1 cellular context compared by ENCODE assay signal in the genomic region with DNA sequence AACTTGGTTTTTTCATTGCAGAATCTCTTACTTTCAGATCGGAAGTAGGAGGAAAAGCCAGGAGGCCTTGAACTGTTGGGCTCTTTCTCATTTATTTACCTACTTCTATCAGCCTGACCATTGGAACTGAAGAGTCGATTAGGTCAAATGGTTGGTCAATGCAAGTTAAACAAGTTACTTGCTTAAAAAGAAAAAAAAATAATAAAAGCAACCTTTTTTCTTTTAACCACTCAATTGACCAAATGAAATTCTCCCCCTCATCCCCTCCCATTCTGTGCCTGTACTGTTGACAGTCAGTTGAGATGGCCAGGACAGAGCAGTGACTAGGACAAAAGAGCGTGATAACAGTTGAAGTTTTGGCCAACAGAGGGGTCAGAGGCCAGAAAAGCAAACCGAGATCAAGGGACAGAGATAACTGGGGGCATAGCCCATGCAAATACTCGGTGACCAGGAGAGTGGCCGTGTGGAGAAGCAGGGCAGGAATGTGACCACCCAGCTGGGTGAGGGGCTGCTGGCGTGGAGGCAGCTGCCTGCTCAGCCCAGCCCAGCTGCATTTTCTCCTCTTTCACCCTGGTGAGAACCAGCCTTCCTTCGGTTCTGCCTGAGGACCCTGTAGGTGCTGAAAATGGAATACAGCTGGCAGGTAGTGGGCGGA.
TF ChIP-seq lines count a peak whose summit lies in the region.

No MANE protein-coding gene starts in this region.

TF ChIP-seq in HepG2, 621 proteins besides CTCF, POLR2A, EP300 and RAD21 (continued from another document and continues in another):
- TF ChIP-seq, protein P1, sequence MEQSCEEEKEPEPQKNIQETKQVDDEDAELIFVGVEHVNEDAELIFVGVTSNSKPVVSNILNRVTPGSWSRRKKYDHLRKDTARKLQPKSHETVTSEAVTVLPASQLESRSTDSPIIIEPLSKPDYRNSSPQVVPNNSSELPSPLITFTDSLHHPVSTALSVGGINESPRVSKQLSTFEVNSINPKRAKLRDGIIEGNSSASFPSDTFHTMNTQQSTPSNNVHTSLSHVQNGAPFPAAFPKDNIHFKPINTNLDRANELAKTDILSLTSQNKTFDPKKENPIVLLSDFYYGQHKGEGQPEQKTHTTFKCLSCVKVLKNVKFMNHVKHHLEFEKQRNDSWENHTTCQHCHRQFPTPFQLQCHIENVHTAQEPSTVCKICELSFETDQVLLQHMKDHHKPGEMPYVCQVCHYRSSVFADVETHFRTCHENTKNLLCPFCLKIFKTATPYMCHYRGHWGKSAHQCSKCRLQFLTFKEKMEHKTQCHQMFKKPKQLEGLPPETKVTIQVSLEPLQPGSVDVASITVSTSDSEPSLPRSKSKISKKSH (CRISPR knock-in tag; IDR thresholded peaks at IDR 0.05; ENCODE audit: borderline replicate concordance): 0 out of 2 replicates have a peak, but pooled peaks have one; percentile 45
- no peak for TF ChIP-seq MAF1 (CRISPR knock-in tag; IDR thresholded peaks at IDR 0.05; ENCODE audit: borderline replicate concordance)
- peak; percentile 41; the same call in 1 of the 2 replicates for TF ChIP-seq ZSCAN9 (CRISPR knock-in tag; IDR thresholded peaks at IDR 0.05; ENCODE audit: borderline replicate concordance)
- TF ChIP-seq, protein P2, sequence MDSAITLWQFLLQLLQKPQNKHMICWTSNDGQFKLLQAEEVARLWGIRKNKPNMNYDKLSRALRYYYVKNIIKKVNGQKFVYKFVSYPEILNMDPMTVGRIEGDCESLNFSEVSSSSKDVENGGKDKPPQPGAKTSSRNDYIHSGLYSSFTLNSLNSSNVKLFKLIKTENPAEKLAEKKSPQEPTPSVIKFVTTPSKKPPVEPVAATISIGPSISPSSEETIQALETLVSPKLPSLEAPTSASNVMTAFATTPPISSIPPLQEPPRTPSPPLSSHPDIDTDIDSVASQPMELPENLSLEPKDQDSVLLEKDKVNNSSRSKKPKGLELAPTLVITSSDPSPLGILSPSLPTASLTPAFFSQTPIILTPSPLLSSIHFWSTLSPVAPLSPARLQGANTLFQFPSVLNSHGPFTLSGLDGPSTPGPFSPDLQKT (CRISPR knock-in tag; IDR thresholded peaks at IDR 0.05; ENCODE audit: borderline replicate concordance): no peak
- TF ChIP-seq, protein P3, sequence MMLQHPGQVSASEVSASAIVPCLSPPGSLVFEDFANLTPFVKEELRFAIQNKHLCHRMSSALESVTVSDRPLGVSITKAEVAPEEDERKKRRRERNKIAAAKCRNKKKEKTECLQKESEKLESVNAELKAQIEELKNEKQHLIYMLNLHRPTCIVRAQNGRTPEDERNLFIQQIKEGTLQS (CRISPR knock-in tag; IDR thresholded peaks at IDR 0.05): peak; percentile 25; the same call in 1 of the 2 replicates
- TF ChIP-seq SALL1 (CRISPR knock-in tag; IDR thresholded peaks at IDR 0.05): peak; percentile 91
- TF ChIP-seq HOXA3 (CRISPR knock-in tag; IDR thresholded peaks at IDR 0.05): peak; percentile 87
- peak; percentile 33; the same call in 1 of the 2 replicates for TF ChIP-seq SRY (CRISPR knock-in tag; IDR thresholded peaks at IDR 0.05)
- TF ChIP-seq ZNF180 (CRISPR knock-in tag; IDR thresholded peaks at IDR 0.05; ENCODE audit: borderline replicate concordance, low read depth): no peak
- TF ChIP-seq ZBTB20 (CRISPR knock-in tag; IDR thresholded peaks at IDR 0.05; ENCODE audit: borderline replicate concordance, low read depth): peak; percentile 84
- peak; percentile 75; the same call in 1 of the 2 replicates for TF ChIP-seq CBX5 (CRISPR knock-in tag; IDR thresholded peaks at IDR 0.05; ENCODE audit: borderline replicate concordance)
- TF ChIP-seq PHF21A (CRISPR knock-in tag; IDR thresholded peaks at IDR 0.05): peak; percentile 95
- TF ChIP-seq KDM1A (CRISPR knock-in tag; IDR thresholded peaks at IDR 0.05): peak; percentile 76
- TF ChIP-seq, protein P4, sequence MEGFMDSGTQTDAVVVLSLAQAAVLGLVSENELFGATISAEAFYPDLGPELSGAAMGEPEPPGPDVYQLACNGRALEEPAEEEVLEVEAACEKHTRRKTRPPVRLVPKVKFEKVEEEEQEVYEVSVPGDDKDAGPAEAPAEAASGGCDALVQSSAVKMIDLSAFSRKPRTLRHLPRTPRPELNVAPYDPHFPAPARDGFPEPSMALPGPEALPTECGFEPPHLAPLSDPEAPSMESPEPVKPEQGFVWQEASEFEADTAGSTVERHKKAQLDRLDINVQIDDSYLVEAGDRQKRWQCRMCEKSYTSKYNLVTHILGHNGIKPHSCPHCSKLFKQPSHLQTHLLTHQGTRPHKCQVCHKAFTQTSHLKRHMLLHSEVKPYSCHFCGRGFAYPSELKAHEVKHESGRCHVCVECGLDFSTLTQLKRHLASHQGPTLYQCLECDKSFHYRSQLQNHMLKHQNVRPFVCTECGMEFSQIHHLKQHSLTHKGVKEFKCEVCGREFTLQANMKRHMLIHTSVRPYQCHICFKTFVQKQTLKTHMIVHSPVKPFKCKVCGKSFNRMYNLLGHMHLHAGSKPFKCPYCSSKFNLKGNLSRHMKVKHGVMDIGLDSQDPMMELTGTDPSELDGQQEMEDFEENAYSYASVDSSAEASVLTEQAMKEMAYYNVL (CRISPR knock-in tag; IDR thresholded peaks at IDR 0.05; ENCODE audit: borderline replicate concordance): peak; percentile 93
- peak; percentile 96 for TF ChIP-seq BRD4 (CRISPR knock-in tag; IDR thresholded peaks at IDR 0.05)
- TF ChIP-seq, protein P5, sequence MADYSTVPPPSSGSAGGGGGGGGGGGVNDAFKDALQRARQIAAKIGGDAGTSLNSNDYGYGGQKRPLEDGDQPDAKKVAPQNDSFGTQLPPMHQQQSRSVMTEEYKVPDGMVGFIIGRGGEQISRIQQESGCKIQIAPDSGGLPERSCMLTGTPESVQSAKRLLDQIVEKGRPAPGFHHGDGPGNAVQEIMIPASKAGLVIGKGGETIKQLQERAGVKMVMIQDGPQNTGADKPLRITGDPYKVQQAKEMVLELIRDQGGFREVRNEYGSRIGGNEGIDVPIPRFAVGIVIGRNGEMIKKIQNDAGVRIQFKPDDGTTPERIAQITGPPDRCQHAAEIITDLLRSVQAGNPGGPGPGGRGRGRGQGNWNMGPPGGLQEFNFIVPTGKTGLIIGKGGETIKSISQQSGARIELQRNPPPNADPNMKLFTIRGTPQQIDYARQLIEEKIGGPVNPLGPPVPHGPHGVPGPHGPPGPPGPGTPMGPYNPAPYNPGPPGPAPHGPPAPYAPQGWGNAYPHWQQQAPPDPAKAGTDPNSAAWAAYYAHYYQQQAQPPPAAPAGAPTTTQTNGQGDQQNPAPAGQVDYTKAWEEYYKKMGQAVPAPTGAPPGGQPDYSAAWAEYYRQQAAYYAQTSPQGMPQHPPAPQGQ (CRISPR knock-in tag; IDR thresholded peaks at IDR 0.05; ENCODE audit: borderline replicate concordance): no peak; the same call in 1 of the 2 replicates
- TF ChIP-seq, protein P6, sequence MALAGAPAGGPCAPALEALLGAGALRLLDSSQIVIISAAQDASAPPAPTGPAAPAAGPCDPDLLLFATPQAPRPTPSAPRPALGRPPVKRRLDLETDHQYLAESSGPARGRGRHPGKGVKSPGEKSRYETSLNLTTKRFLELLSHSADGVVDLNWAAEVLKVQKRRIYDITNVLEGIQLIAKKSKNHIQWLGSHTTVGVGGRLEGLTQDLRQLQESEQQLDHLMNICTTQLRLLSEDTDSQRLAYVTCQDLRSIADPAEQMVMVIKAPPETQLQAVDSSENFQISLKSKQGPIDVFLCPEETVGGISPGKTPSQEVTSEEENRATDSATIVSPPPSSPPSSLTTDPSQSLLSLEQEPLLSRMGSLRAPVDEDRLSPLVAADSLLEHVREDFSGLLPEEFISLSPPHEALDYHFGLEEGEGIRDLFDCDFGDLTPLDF (CRISPR knock-in tag; IDR thresholded peaks at IDR 0.05): no peak
- TF ChIP-seq, protein P7, sequence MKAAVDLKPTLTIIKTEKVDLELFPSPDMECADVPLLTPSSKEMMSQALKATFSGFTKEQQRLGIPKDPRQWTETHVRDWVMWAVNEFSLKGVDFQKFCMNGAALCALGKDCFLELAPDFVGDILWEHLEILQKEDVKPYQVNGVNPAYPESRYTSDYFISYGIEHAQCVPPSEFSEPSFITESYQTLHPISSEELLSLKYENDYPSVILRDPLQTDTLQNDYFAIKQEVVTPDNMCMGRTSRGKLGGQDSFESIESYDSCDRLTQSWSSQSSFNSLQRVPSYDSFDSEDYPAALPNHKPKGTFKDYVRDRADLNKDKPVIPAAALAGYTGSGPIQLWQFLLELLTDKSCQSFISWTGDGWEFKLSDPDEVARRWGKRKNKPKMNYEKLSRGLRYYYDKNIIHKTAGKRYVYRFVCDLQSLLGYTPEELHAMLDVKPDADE (CRISPR knock-in tag; IDR thresholded peaks at IDR 0.05): 0 out of 2 replicates have a peak, but pooled peaks have one; percentile 42
- TF ChIP-seq MAZ (IDR thresholded peaks at IDR 0.05; ENCODE audit: borderline replicate concordance, low read depth, low read length): peak; percentile 86
- peak; percentile 75 for TF ChIP-seq MAZ (CRISPR knock-in tag; IDR thresholded peaks at IDR 0.05; ENCODE audit: low read depth)
- TF ChIP-seq, protein P8, sequence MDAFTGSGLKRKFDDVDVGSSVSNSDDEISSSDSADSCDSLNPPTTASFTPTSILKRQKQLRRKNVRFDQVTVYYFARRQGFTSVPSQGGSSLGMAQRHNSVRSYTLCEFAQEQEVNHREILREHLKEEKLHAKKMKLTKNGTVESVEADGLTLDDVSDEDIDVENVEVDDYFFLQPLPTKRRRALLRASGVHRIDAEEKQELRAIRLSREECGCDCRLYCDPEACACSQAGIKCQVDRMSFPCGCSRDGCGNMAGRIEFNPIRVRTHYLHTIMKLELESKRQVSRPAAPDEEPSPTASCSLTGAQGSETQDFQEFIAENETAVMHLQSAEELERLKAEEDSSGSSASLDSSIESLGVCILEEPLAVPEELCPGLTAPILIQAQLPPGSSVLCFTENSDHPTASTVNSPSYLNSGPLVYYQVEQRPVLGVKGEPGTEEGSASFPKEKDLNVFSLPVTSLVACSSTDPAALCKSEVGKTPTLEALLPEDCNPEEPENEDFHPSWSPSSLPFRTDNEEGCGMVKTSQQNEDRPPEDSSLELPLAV (CRISPR knock-in tag; conservative IDR thresholded peaks at IDR 0.05; ENCODE audit: low read depth): no peak
- TF ChIP-seq, protein P9, sequence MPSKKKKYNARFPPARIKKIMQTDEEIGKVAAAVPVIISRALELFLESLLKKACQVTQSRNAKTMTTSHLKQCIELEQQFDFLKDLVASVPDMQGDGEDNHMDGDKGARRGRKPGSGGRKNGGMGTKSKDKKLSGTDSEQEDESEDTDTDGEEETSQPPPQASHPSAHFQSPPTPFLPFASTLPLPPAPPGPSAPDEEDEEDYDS (CRISPR knock-in tag; IDR thresholded peaks at IDR 0.05): peak; percentile 92
- 0 out of 2 replicates have a peak, but pooled peaks have one; percentile 55 for TF ChIP-seq KDM5B (CRISPR knock-in tag; IDR thresholded peaks at IDR 0.05; ENCODE audit: borderline replicate concordance)
- TF ChIP-seq ZNF292 (CRISPR knock-in tag; IDR thresholded peaks at IDR 0.05; ENCODE audit: borderline replicate concordance, low read depth): peak; percentile 88; the same call in 1 of the 2 replicates
- 0 out of 2 replicates have a peak, but pooled peaks have one; percentile 40 for TF ChIP-seq ARHGAP35 (CRISPR knock-in tag; IDR thresholded peaks at IDR 0.05; ENCODE audit: borderline replicate concordance)
- TF ChIP-seq NFKB2 (CRISPR knock-in tag; IDR thresholded peaks at IDR 0.05; ENCODE audit: borderline replicate concordance): peak; percentile 73; the same call in 1 of the 2 replicates
- no peak for TF ChIP-seq ZNF251 (CRISPR knock-in tag; IDR thresholded peaks at IDR 0.05)
- TF ChIP-seq, protein P10, sequence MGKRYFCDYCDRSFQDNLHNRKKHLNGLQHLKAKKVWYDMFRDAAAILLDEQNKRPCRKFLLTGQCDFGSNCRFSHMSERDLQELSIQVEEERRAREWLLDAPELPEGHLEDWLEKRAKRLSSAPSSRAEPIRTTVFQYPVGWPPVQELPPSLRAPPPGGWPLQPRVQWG (CRISPR knock-in tag; IDR thresholded peaks at IDR 0.05; ENCODE audit: borderline replicate concordance, low read depth): no peak
- TF ChIP-seq, protein P11, sequence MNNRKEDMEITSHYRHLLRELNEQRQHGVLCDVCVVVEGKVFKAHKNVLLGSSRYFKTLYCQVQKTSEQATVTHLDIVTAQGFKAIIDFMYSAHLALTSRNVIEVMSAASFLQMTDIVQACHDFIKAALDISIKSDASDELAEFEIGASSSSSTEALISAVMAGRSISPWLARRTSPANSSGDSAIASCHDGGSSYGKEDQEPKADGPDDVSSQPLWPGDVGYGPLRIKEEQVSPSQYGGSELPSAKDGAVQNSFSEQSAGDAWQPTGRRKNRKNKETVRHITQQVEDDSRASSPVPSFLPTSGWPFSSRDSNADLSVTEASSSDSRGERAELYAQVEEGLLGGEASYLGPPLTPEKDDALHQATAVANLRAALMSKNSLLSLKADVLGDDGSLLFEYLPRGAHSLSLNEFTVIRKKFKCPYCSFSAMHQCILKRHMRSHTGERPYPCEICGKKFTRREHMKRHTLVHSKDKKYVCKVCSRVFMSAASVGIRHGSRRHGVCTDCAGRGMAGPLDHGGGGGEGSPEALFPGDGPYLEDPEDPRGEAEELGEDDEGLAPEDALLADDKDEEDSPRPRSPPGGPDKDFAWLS (CRISPR knock-in tag; IDR thresholded peaks at IDR 0.05; ENCODE audit: borderline replicate concordance): peak; percentile 61; the same call in 1 of the 2 replicates
- peak; percentile 97 to 99 for TF ChIP-seq NR2F1 (CRISPR knock-in tag; IDR thresholded peaks at IDR 0.05)
- TF ChIP-seq MXD4 (CRISPR knock-in tag; IDR thresholded peaks at IDR 0.05): no peak
- TF ChIP-seq, protein P12, sequence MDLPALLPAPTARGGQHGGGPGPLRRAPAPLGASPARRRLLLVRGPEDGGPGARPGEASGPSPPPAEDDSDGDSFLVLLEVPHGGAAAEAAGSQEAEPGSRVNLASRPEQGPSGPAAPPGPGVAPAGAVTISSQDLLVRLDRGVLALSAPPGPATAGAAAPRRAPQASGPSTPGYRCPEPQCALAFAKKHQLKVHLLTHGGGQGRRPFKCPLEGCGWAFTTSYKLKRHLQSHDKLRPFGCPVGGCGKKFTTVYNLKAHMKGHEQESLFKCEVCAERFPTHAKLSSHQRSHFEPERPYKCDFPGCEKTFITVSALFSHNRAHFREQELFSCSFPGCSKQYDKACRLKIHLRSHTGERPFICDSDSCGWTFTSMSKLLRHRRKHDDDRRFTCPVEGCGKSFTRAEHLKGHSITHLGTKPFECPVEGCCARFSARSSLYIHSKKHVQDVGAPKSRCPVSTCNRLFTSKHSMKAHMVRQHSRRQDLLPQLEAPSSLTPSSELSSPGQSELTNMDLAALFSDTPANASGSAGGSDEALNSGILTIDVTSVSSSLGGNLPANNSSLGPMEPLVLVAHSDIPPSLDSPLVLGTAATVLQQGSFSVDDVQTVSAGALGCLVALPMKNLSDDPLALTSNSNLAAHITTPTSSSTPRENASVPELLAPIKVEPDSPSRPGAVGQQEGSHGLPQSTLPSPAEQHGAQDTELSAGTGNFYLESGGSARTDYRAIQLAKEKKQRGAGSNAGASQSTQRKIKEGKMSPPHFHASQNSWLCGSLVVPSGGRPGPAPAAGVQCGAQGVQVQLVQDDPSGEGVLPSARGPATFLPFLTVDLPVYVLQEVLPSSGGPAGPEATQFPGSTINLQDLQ (CRISPR knock-in tag; IDR thresholded peaks at IDR 0.05): peak; percentile 86; the same call in 1 of the 2 replicates
- TF ChIP-seq NFE2L1 (CRISPR knock-in tag; IDR thresholded peaks at IDR 0.05; ENCODE audit: borderline replicate concordance): no peak
- peak; percentile 84; the same call in 1 of the 2 replicates for TF ChIP-seq MED13 (CRISPR knock-in tag; IDR thresholded peaks at IDR 0.05)
- no peak for TF ChIP-seq TAF15 (IDR thresholded peaks at IDR 0.05; ENCODE audit: low read depth, low read length, poor library complexity, severe bottlenecking)
- TF ChIP-seq ZSCAN31 (CRISPR knock-in tag; IDR thresholded peaks at IDR 0.05; ENCODE audit: low read depth): peak; percentile 98
- TF ChIP-seq ZNF451 (CRISPR knock-in tag; IDR thresholded peaks at IDR 0.05): 0 out of 2 replicates have a peak, but pooled peaks have one; percentile 60
- TF ChIP-seq MYC (CRISPR knock-in tag; IDR thresholded peaks at IDR 0.05; ENCODE audit: borderline replicate concordance): peak; percentile 90
